In the genomic region with DNA sequence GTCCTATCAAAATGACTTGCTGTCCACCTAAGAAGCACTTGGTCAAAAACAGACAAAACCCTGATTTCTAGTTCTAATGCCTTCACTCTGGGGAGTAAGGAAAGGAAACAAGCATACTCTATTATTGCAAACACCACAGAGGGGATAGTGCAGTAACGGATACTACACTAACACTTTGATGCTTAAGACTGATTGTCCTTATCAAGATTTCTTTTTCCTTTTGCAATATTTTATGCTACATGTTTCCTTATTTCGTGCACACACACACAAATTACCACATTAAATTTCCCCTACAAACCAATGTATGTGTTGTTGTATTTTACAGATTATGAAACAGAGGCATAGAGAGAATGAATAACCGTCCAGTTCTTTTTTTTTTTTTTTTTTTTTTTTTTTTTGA, we compare ENCODE assay signal across 35 cellular contexts. TPM values are rescaled to one million over a fixed set of nuclear protein-coding genes. Genes with fewer than 3 reads are reported as not detected.
"Had no signal": no experiment of that assay in that cellular context is flagged by ENCODE, and none has a peak within 500 bp of the region (broad histone marks: within the 10 kb centered on the region; RNA-seq: fewer than 3 reads in every experiment).

No MANE protein-coding gene starts in this region.

- H3K27me3 ChIP-seq: adrenal gland, body of pancreas, brain microvascular endothelial cell, breast epithelium had no signal

- H3K4me3 ChIP-seq: adrenal gland, body of pancreas, breast epithelium had no signal

- ATAC-seq: activated CD8-positive, alpha-beta T cell treated with anti-CD3 and anti-CD28 coated beads for 36 hours; activated naive CD4-positive, alpha-beta T cell treated with anti-CD3 and anti-CD28 coated beads, Interleukin-2, amount 50 U/mL, for 72 hours; activated T-cell treated with anti-CD3 and anti-CD28 coated beads, Interleukin-2, amount 50 U/mL, for 4 hours; activated T-cell treated with anti-CD3 and anti-CD28 coated beads, Interleukin-2, amount 50 U/mL, for 72 hours; activated T-helper 17 cell treated with anti-CD3 and anti-CD28 coated beads, Interleukin-2, amount 50 U/mL, for 72 hours; body of pancreas had no signal

- DNase-seq: activated B cell treated with CpG ODN at 0.5 μM for 24 hours; activated CD4-positive, alpha-beta memory T cell treated with anti-CD3 and anti-CD28 coated beads for 36 hours; activated CD4-positive, alpha-beta T cell treated with anti-CD3 and anti-CD28 coated beads for 4 hours; activated CD4-positive, alpha-beta T cell treated with anti-CD3 and anti-CD28 coated beads, Interleukin-2, amount 10 ng/mL, durations not matched to agents 24 days and 14 days; activated CD4-positive, alpha-beta T cell treated with anti-CD3 and anti-CD28 coated beads, Interleukin-2, amount 50 U/mL, for 1 hour; activated CD4-positive, alpha-beta T cell treated with anti-CD3 and anti-CD28 coated beads, Interleukin-2, amount 50 U/mL, for 4 hours; activated CD4-positive, CD25-positive, alpha-beta regulatory T cell treated with anti-CD3 and anti-CD28 coated beads, Interleukin-2, amount 50 U/mL, for 72 hours; activated CD8-positive, alpha-beta memory T cell treated with anti-CD3 and anti-CD28 coated beads, Interleukin-2, amount 50 U/mL, for 4 hours; activated CD8-positive, alpha-beta T cell treated with anti-CD3 and anti-CD28 coated beads for 36 hours; activated effector memory CD4-positive, alpha-beta T cell treated with anti-CD3 and anti-CD28 coated beads, Interleukin-2, amount 50 U/mL, for 16 hours; activated gamma-delta T cell treated with Interleukin-2 at 50 U/mL for 16 hours; activated naive CD4-positive, alpha-beta T cell; activated naive CD4-positive, alpha-beta T cell treated with anti-CD3 and anti-CD28 coated beads for 36 hours; activated naive CD4-positive, alpha-beta T cell treated with anti-CD3 and anti-CD28 coated beads, Interleukin-2, amount 50 U/mL, for 16 hours; activated naive CD8-positive, alpha-beta T cell treated with anti-CD3 and anti-CD28 coated beads for 36 hours; activated T-cell treated with anti-CD3 and anti-CD28 coated beads for 4 hours; activated T-cell treated with anti-CD3 and anti-CD28 coated beads, Interleukin-2, amount 50 U/mL, for 1 hour; activated T-cell treated with anti-CD3 and anti-CD28 coated beads, Interleukin-2, amount 50 U/mL, for 4 hours; activated T-cell treated with anti-CD3 and anti-CD28 coated beads, Interleukin-2, amount 50 U/mL, for 72 hours; adrenal gland; amniotic stem cell; aorta; body of pancreas; brain microvascular endothelial cell; central memory CD4-positive, alpha-beta T cell; T-helper 9 cell had no signal

- H3K36me3 ChIP-seq: adrenal gland, brain microvascular endothelial cell, breast epithelium had no signal

- H3K4me1 ChIP-seq: adrenal gland, body of pancreas, breast epithelium had no signal

- H3K9me3 ChIP-seq: adrenal gland, body of pancreas, breast epithelium had no signal

- H3K27ac ChIP-seq: adrenal gland, body of pancreas, brain microvascular endothelial cell, breast epithelium, VCaP had no signal

RNA-seq across cellular contexts. Expression of gene RNASE3, which starts 5.1 kb away (rescaled TPM):
- total RNA-seq: activated B cell treated with CpG ODN at 0.5 μM for 24 hours; activated CD4-positive, alpha-beta memory T cell treated with anti-CD3 and anti-CD28 coated beads for 36 hours; activated CD4-positive, alpha-beta T cell treated with anti-CD3 and anti-CD28 coated beads, Interleukin-2, amount 10 ng/mL, durations not matched to agents 24 days and 14 days; activated CD8-positive, alpha-beta memory T cell treated with anti-CD3 and anti-CD28 coated beads for 36 hours; activated CD8-positive, alpha-beta T cell treated with anti-CD3 and anti-CD28 coated beads for 36 hours; activated naive CD4-positive, alpha-beta T cell treated with anti-CD3 and anti-CD28 coated beads for 36 hours; activated naive CD4-positive, alpha-beta T cell treated with anti-CD3 and anti-CD28 coated beads, Interleukin-2, amount 50 U/mL, for 72 hours; activated naive CD8-positive, alpha-beta T cell treated with anti-CD3 and anti-CD28 coated beads for 36 hours; activated T-cell treated with anti-CD3 and anti-CD28 coated beads, Interleukin-2, amount 50 U/mL, for 4 hours; activated T-cell treated with anti-CD3 and anti-CD28 coated beads, Interleukin-2, amount 50 U/mL, for 72 hours; activated T-helper 1 cell treated with anti-CD3 and anti-CD28 coated beads, Interleukin-12 subunit alpha, Interleukin-12 subunit beta, Interleukin-2, Interleukin-4 antibody, amounts not matched to agents 30 ng/mL and 10 ng/mL and 1 ng/mL, durations not matched to agents 14 hours and 24 hours and 36 hours; activated T-helper 17 cell treated with anti-CD3 and anti-CD28 coated beads, Interleukin-2, amount 50 U/mL, for 72 hours; astrocyte; body of pancreas; breast epithelium; cardiac septum; cerebellum had no signal
